1 cellular context compared by ENCODE assay signal in genomic region chr7:108274447-108274846, GRCh38.
TF ChIP-seq lines count a peak whose summit lies in the region.
"Not testable (repeated sequence)": the region's sequence is repeated elsewhere in the genome, so short reads cannot be mapped to it uniquely, and the experiment has no call there.

No MANE protein-coding gene starts in this region.

TF ChIP-seq in K562, 482 proteins besides CTCF, POLR2A, EP300 and RAD21 (continued from another document):
- TF ChIP-seq HES1 (IDR thresholded peaks at IDR 0.05; ENCODE audit: low read depth) (peak; percentile 33; the same call in 1 of the 2 replicates), KDM1A (IDR thresholded peaks at IDR 0.05) (peak in 1 of 2 experiments; percentile 47; a peak in 1 of 4 replicates), MAFG (tag; conservative IDR thresholded peaks at IDR 0.05) (0 out of 2 replicates have a peak, but pooled peaks have one; percentile 8), TRIM24 (IDR thresholded peaks at IDR 0.05) (peak in 1 of 2 experiments; percentile 43; a peak in 1 of 4 replicates), ATF1 (tag; IDR thresholded peaks at IDR 0.05) (peak; percentile 50; the same call in 1 of the 2 replicates), ARID1B (IDR thresholded peaks at IDR 0.05) (peak; percentile 79), ATF7 (IDR thresholded peaks at IDR 0.05) (peak; percentile 93), LCOR (CRISPR knock-in tag; IDR thresholded peaks at IDR 0.05) (peak; percentile 53; the same call in 1 of the 2 replicates), CTBP1 (IDR thresholded peaks at IDR 0.05; ENCODE audit: borderline replicate concordance) (peak; percentile 57; the same call in 1 of the 2 replicates), MEF2D (tag; conservative IDR thresholded peaks at IDR 0.05; ENCODE audit: low read depth) (peak; percentile 78), SMARCA4 (IDR thresholded peaks at IDR 0.05) (peak; percentile 81), RCOR1 (IDR thresholded peaks at IDR 0.05; ENCODE audit: borderline replicate concordance in 1 of 2, low read depth in 2 of 2, low read length in 2 of 2) (peak in 1 of 2 experiments; percentile 22; a peak in 1 of 4 replicates), TEAD1 (CRISPR knock-in tag; IDR thresholded peaks at IDR 0.05) (peak in 1 of 2 experiments; percentile 78; a peak in 1 of 4 replicates), FOSL1 (tag; conservative IDR thresholded peaks at IDR 0.05) (0 out of 2 replicates have a peak, but pooled peaks have one; percentile 21), DPF2 (IDR thresholded peaks at IDR 0.05) (peak; percentile 60; the same call in 1 of the 2 replicates), HDAC2 (IDR thresholded peaks at IDR 0.05) (peak; percentile 22; the same call in 1 of the 2 replicates), SOX6 (IDR thresholded peaks at IDR 0.05) (peak; percentile 94), SMARCE1 (IDR thresholded peaks at IDR 0.05) (peak; percentile 98; the same call in 1 of the 2 replicates), HMG20B (CRISPR knock-in tag; IDR thresholded peaks at IDR 0.05) (0 out of 2 replicates have a peak, but pooled peaks have one; percentile 56), SMARCC2 (IDR thresholded peaks at IDR 0.05; ENCODE audit: low read depth) (peak; percentile 78; the same call in 1 of the 2 replicates), VEZF1 (CRISPR knock-in tag; IDR thresholded peaks at IDR 0.05) (peak; percentile 22; the same call in 1 of the 2 replicates), FOXA3 (CRISPR knock-in tag; conservative IDR thresholded peaks at IDR 0.05 in 1 of 2, IDR thresholded peaks at IDR 0.05 in 1 of 2) (peak in 1 of 2 experiments; percentile 97; a peak in 2 of 4 replicates)
- TF ChIP-seq ATF1 (CRISPR knock-in tag; IDR thresholded peaks at IDR 0.05), result not testable (repeated sequence)
